11 cellular contexts compared by ENCODE assay signal in genomic region chr7:36600869-36601530, GRCh38.
DNase-seq lines count a peak whose midpoint lies in the region; ATAC-seq, FAIRE-seq and TF ChIP-seq lines count a peak whose summit lies in the region.
"Had no signal": no experiment of that assay in that cellular context is flagged by ENCODE, and none has a peak within 500 bp of the region (broad histone marks: within the 10 kb centered on the region; RNA-seq: fewer than 3 reads in every experiment).

No MANE protein-coding gene starts in this region.

- no TSS peak for BruUV-seq in Panc1 (replicated peaks; lab: Mats Ljungman, UMichigan)

- H3K4me3 ChIP-seq in Panc1 (ENCODE audit: low read depth in 2 of 2, low read length in 2 of 2) (no peak overlapping the region), epithelial cell of proximal tubule (ENCODE audit: low read depth, low read length) (no peak overlapping the region), pancreas (no peak overlapping the region), vagina (no peak overlapping the region)

- no peak for TF ChIP-seq POLR2A in vagina (IDR thresholded peaks at IDR 0.05)

- no peak for FAIRE-seq in pancreas (lab: Jason Lieb, UNC)

- TF ChIP-seq CTCF in Panc1 (IDR thresholded peaks at IDR 0.05), result no peak
- TF ChIP-seq CTCF in epithelial cell of proximal tubule (conservative IDR thresholded peaks at IDR 0.05; ENCODE audit: low read depth, low read length), result peak; percentile 15
- no peak for TF ChIP-seq CTCF in pancreas (IDR thresholded peaks at IDR 0.05)
- no peak for TF ChIP-seq CTCF in vagina (IDR thresholded peaks at IDR 0.05)

- H3K4me1 ChIP-seq in Panc1 (ENCODE audit: control insufficient read depth, insufficient read depth, low read length) (peaks cover 10% of the 10 kb centered on the region; the same call in 1 of the 2 replicates), pancreas (peaks cover 0 to 11% (median 0%) of the 10 kb centered on the region in 3 donors), vagina (no peaks in the 10 kb centered on the region)

- CTCF ChIA-PET in Panc1 (lab: Charles Lee), result no interaction called here

- H3K36me3 ChIP-seq in Panc1 (ENCODE audit: control insufficient read depth, insufficient read depth, low read length), result no peaks in the 10 kb centered on the region
- no peaks in the 10 kb centered on the region for H3K36me3 ChIP-seq in pancreas
- H3K36me3 ChIP-seq in vagina, result no peaks in the 10 kb centered on the region

- H3K27ac ChIP-seq in Panc1 (ENCODE audit: low read length) (peak overlapping the region; percentile 46; the same call in 1 of the 2 replicates), pancreas (no peak overlapping the region), vagina (no peak overlapping the region)
- H3K27ac ChIP-seq: 22Rv1 had no signal

- H3K9me3 ChIP-seq in Panc1 (ENCODE audit: control insufficient read depth, insufficient read depth, low read depth, low read length), result peaks cover 5% of the 10 kb centered on the region; the same call in 1 of the 2 replicates
- no peaks in the 10 kb centered on the region for H3K9me3 ChIP-seq in pancreas
- no peaks in the 10 kb centered on the region for H3K9me3 ChIP-seq in vagina

- WGBS in pancreas, 2 donors, result 73 to 78% methylated on average over 5 of the region's 5 CpGs

- ATAC-seq in Panc1, result peak; percentile 82
- ATAC-seq in pancreas, result peak; percentile 82 to 96 (median 90)
- ATAC-seq in HG03342 (IDR thresholded peaks at IDR 0.05; ENCODE audit: unreplicated experiment), result no peak

- H3K27me3 ChIP-seq in Panc1 (ENCODE audit: control insufficient read depth, insufficient read depth, low read length) (no peaks in the 10 kb centered on the region), pancreas (no peaks in the 10 kb centered on the region), vagina (no peaks in the 10 kb centered on the region)

- intact Hi-C loops in Panc1 (cut with micrococcal nuclease; ENCODE audit: unreplicated experiment), result no loop called here
- intact Hi-C loops in pancreas (cut with DNase I), result no loop called here
- intact Hi-C loops in vagina (cut with DNase I), result no loop called here

- peak; percentile 19 for DNase-seq in DMS 273 (lab: John Stamatoyannopoulos, UW; ENCODE audit: unreplicated experiment)
- DNase-seq in DMS 273 treated with DMSO at 0.1 percent for 48 hours (lab: John Stamatoyannopoulos, UW), result no peak
- no peak for DNase-seq in Panc1 (ENCODE audit: low read depth, low spot score)
- DNase-seq in epithelial cell of proximal tubule (ENCODE audit: low read depth), result peak; percentile 45
- DNase-seq in pancreas, result peak in 1 of 6 donors; percentile 14
- DNase-seq in effector CD8-positive, alpha-beta T cell (lab: John Stamatoyannopoulos, UW), result no peak
- no peak for DNase-seq in vagina (ENCODE audit: extremely low spot score in 2 of 2)
- DNase-seq: GOT3, KBM-7 had no signal

- in situ Hi-C loops in Panc1 (cut with HindIII; ENCODE audit: low pct_unique_long_range_greater_than_20kb, low sequenced_read_pairs), result no loop called here

- POLR2A ChIA-PET in Panc1 (lab: Charles Lee), result no interaction called here

Comparison
In these comparisons a context has a peak if more than half of its experiments do, and no peak if none do; other contexts are left out.
1. DNase-seq: peak in DMS 273 (single experiment) and epithelial cell of proximal tubule (single experiment); none in DMS 273 treated with DMSO at 0.1 percent for 48 hours (single experiment), Panc1 (single experiment), effector CD8-positive, alpha-beta T cell (single experiment) and vagina (0 of 2).